8 cellular contexts compared by ENCODE assay signal in genomic region chr7:77157034-77157433, GRCh38. TPM values are rescaled to one million over a fixed set of nuclear protein-coding genes. Genes with fewer than 3 reads are reported as not detected.
A peak's percentile ranks its signal among the peaks of the same experiment; 100 is the strongest.
DNase-seq lines count a peak whose midpoint lies in the region; ATAC-seq and FAIRE-seq lines count a peak whose summit lies in the region.
"Not testable (repeated sequence)": the region's sequence is repeated elsewhere in the genome, so short reads cannot be mapped to it uniquely, and the experiment has no call there.

No MANE protein-coding gene starts in this region.

- peak overlapping the region; percentile 69 for H3K27ac Mint-ChIP-seq in activated CD4-positive, alpha-beta T cell treated with anti-CD3 and anti-CD28 coated beads for 36 hours
- H3K27ac Mint-ChIP-seq in dendritic cell treated with granulocyte-macrophage colony-stimulating factor and Interleukin-4, amounts not matched to agents 40 ng/mL and 50 ng/mL, for 4 days = peak overlapping the region; percentile 78
- peak overlapping the region; percentile 87 for H3K27ac Mint-ChIP-seq in stimulated activated naive B cell treated with anti-CD40 and anti-IgM and Interleukin-4, amounts not matched to agents 10 μg/mL and 1 μg/mL and 100 μg/mL, for 72 hours

- H3K4me3 Mint-ChIP-seq in activated CD4-positive, alpha-beta T cell treated with anti-CD3 and anti-CD28 coated beads for 36 hours; dendritic cell treated with granulocyte-macrophage colony-stimulating factor and Interleukin-4, amounts not matched to agents 40 ng/mL and 50 ng/mL, for 4 days: not testable (repeated sequence)
- H3K4me3 Mint-ChIP-seq in stimulated activated naive B cell treated with anti-CD40 and anti-IgM and Interleukin-4, amounts not matched to agents 10 μg/mL and 1 μg/mL and 100 μg/mL, for 72 hours = peak overlapping the region in 1 of 2 donors; percentile 70

- not testable (repeated sequence) for H3K9me3 Mint-ChIP-seq in activated CD4-positive, alpha-beta T cell treated with anti-CD3 and anti-CD28 coated beads for 36 hours (ENCODE audit: low read depth); dendritic cell treated with granulocyte-macrophage colony-stimulating factor and Interleukin-4, amounts not matched to agents 40 ng/mL and 50 ng/mL, for 4 days; stimulated activated naive B cell treated with anti-CD40 and anti-IgM and Interleukin-4, amounts not matched to agents 10 μg/mL and 1 μg/mL and 100 μg/mL, for 72 hours

- ATAC-seq in GM19395 (IDR thresholded peaks at IDR 0.05; ENCODE audit: unreplicated experiment) = peak; percentile 91
- peak; percentile 73 for ATAC-seq in GM21786 (IDR thresholded peaks at IDR 0.05; ENCODE audit: unreplicated experiment)
- ATAC-seq in HG03025 (IDR thresholded peaks at IDR 0.05; ENCODE audit: low FRiP score, unreplicated experiment) = peak; percentile 82
- peak; percentile 73 for ATAC-seq in HG03460 (IDR thresholded peaks at IDR 0.05; ENCODE audit: unreplicated experiment)
- ATAC-seq in activated CD4-positive, alpha-beta T cell treated with anti-CD3 and anti-CD28 coated beads for 36 hours = peak; percentile 88
- peak; percentile 72 to 87 for ATAC-seq in stimulated activated naive B cell treated with anti-CD40 and anti-IgM and Interleukin-4, amounts not matched to agents 10 μg/mL and 1 μg/mL and 100 μg/mL, for 72 hours (replicated peaks)

- intact Hi-C loops in activated CD4-positive, alpha-beta T cell treated with anti-CD3 and anti-CD28 coated beads for 36 hours (cut with DNase I, micrococcal nuclease); dendritic cell treated with granulocyte-macrophage colony-stimulating factor and Interleukin-4, amounts not matched to agents 40 ng/mL and 50 ng/mL, for 4 days (cut with micrococcal nuclease): not testable (repeated sequence)

- POLR2A ChIA-PET in activated CD4-positive, alpha-beta T cell treated with anti-CD3 and anti-CD28 coated beads for 36 hours (lab: Charles Lee) = not testable (repeated sequence)

- H3K4me1 Mint-ChIP-seq in activated CD4-positive, alpha-beta T cell treated with anti-CD3 and anti-CD28 coated beads for 36 hours = peaks cover 17% of the 10 kb centered on the region
- H3K4me1 Mint-ChIP-seq in dendritic cell treated with granulocyte-macrophage colony-stimulating factor and Interleukin-4, amounts not matched to agents 40 ng/mL and 50 ng/mL, for 4 days (ENCODE audit: low read depth) = peaks cover 26% of the 10 kb centered on the region
- H3K4me1 Mint-ChIP-seq in stimulated activated naive B cell treated with anti-CD40 and anti-IgM and Interleukin-4, amounts not matched to agents 10 μg/mL and 1 μg/mL and 100 μg/mL, for 72 hours = peaks cover 10 to 15% of the 10 kb centered on the region in 2 donors

- H3K27me3 Mint-ChIP-seq in activated CD4-positive, alpha-beta T cell treated with anti-CD3 and anti-CD28 coated beads for 36 hours; dendritic cell treated with granulocyte-macrophage colony-stimulating factor and Interleukin-4, amounts not matched to agents 40 ng/mL and 50 ng/mL, for 4 days; stimulated activated naive B cell treated with anti-CD40 and anti-IgM and Interleukin-4, amounts not matched to agents 10 μg/mL and 1 μg/mL and 100 μg/mL, for 72 hours: not testable (repeated sequence)

- peak; percentile 99 for FAIRE-seq in GM18507 (lab: Jason Lieb, UNC)

- DNase-seq in GM18507 (ENCODE audit: extremely low spot score, insufficient read length, low read depth); activated CD4-positive, alpha-beta T cell treated with anti-CD3 and anti-CD28 coated beads for 36 hours; stimulated activated naive B cell treated with anti-CD40 and anti-IgM and Interleukin-4, amounts not matched to agents 10 μg/mL and 1 μg/mL and 100 μg/mL, for 72 hours: not testable (repeated sequence)

- CTCF ChIA-PET in activated CD4-positive, alpha-beta T cell treated with anti-CD3 and anti-CD28 coated beads for 36 hours (lab: Charles Lee) = not testable (repeated sequence)

- H3K36me3 Mint-ChIP-seq in activated CD4-positive, alpha-beta T cell treated with anti-CD3 and anti-CD28 coated beads for 36 hours (ENCODE audit: low read depth); dendritic cell treated with granulocyte-macrophage colony-stimulating factor and Interleukin-4, amounts not matched to agents 40 ng/mL and 50 ng/mL, for 4 days (ENCODE audit: low read depth); stimulated activated naive B cell treated with anti-CD40 and anti-IgM and Interleukin-4, amounts not matched to agents 10 μg/mL and 1 μg/mL and 100 μg/mL, for 72 hours: not testable (repeated sequence)

RNA-seq across cellular contexts. Expression of gene CCDC146, which starts 34.6 kb away (rescaled TPM):
- 1 to 10 TPM; 1.2 to 1.7 TPM for total RNA-seq in activated CD4-positive, alpha-beta T cell treated with anti-CD3 and anti-CD28 coated beads for 36 hours

RNA-seq across cellular contexts. Expression of gene FGL2, which starts 42.6 kb away (rescaled TPM):
- under 1 TPM; 0.16 TPM for total RNA-seq in activated CD4-positive, alpha-beta T cell treated with anti-CD3 and anti-CD28 coated beads for 36 hours
